Comparison of ENCODE assay signal across 24 cellular contexts in genomic region chrX:21831496-21831895, GRCh38. TPM values are rescaled to one million over a fixed set of nuclear protein-coding genes. Genes with fewer than 3 reads are reported as not detected.
DNase-seq lines count a peak whose midpoint lies in the region; ATAC-seq, FAIRE-seq and TF ChIP-seq lines count a peak whose summit lies in the region.
"Had no signal": no experiment of that assay in that cellular context is flagged by ENCODE, and none has a peak within 500 bp of the region (broad histone marks: within the 10 kb centered on the region; RNA-seq: fewer than 3 reads in every experiment).

No MANE protein-coding gene starts in this region.

- no peak overlapping the region for H2AFZ ChIP-seq in HepG2 (ENCODE audit: low read length)
- H2AFZ ChIP-seq: GM23338 had no signal

- TF ChIP-seq RAD21 in HepG2 (CRISPR knock-in tag; IDR thresholded peaks at IDR 0.05) = no peak

- no peaks in the 10 kb centered on the region for H3K27me3 ChIP-seq in HepG2 (ENCODE audit: control insufficient read depth in 1 of 2, insufficient read depth in 2 of 2, low read length in 2 of 2)
- H3K27me3 ChIP-seq in right lobe of liver = no peaks in the 10 kb centered on the region
- H3K27me3 ChIP-seq in left lung = no peaks in the 10 kb centered on the region
- H3K27me3 ChIP-seq: BLaER1 had no signal

- H4K20me1 ChIP-seq in HepG2 (ENCODE audit: insufficient read depth, low read length) = no peaks in the 10 kb centered on the region
- H4K20me1 ChIP-seq: BLaER1 had no signal

- no peak overlapping the region for H3K4me3 ChIP-seq in HepG2 (replicated peaks in 1 of 3; ENCODE audit: insufficient read depth in 1 of 3, low read depth in 2 of 3, low read length in 3 of 3)
- H3K4me3 ChIP-seq in right lobe of liver = no peak overlapping the region
- H3K4me3 ChIP-seq in choroid plexus epithelial cell (ENCODE audit: low read depth, low read length) = no peak overlapping the region
- H3K4me3 ChIP-seq in left lung = no peak overlapping the region
- H3K4me3 ChIP-seq: BLaER1, GM12878, GM23338 had no signal

- ATAC-seq in HepG2 (peak; percentile 98), right lobe of liver (no peak), left lung (peak; percentile 31), HG03354 (IDR thresholded peaks at IDR 0.05; ENCODE audit: poor library complexity, severe bottlenecking, unreplicated experiment) (no peak), GM19324 (IDR thresholded peaks at IDR 0.05; ENCODE audit: low FRiP score, unreplicated experiment) (no peak)
- ATAC-seq: CD8-positive, alpha-beta T cell; GM12878; GM23338; HCT116 had no signal

- no TSS peak for BruUV-seq in HepG2 (replicated peaks; lab: Mats Ljungman, UMichigan)

- no peaks in the 10 kb centered on the region for H3K9me3 ChIP-seq in HepG2 (ENCODE audit: low read length)
- H3K9me3 ChIP-seq in right lobe of liver = no peaks in the 10 kb centered on the region
- H3K9me3 ChIP-seq in left lung = no peaks in the 10 kb centered on the region
- H3K9me3 ChIP-seq: BLaER1 had no signal

- FAIRE-seq in HepG2 (lab: Jason Lieb, UNC) = peak; percentile 60
- FAIRE-seq: A204.1, D721Med, GM12878, GM19239 had no signal

- peak overlapping the region; percentile 10 for H3K4me2 ChIP-seq in HepG2 (ENCODE audit: low read depth, low read length)
- H3K4me2 ChIP-seq: BLaER1, GM23338 had no signal

- peaks cover 19% of the 10 kb centered on the region for H3K4me1 ChIP-seq in HepG2 (ENCODE audit: insufficient read depth, low read length)
- H3K4me1 ChIP-seq in right lobe of liver = no peaks in the 10 kb centered on the region
- no peaks in the 10 kb centered on the region for H3K4me1 ChIP-seq in left lung
- H3K4me1 ChIP-seq: BLaER1 had no signal

- POLR2A ChIA-PET in HepG2 (lab: Yijun Ruan, JAX) = interaction anchor here (1.0 kb wide), 1 partner anchor 61 kb away, joined by 3 read pairs; no protein-coding TSS in a partner anchor

- H3K27ac ChIP-seq in HepG2 (ENCODE audit: extremely low read length, insufficient read depth, low read length) (peak overlapping the region; percentile 67), right lobe of liver (no peak overlapping the region), left lung (no peak overlapping the region)
- H3K27ac ChIP-seq: 22Rv1, BLaER1, C4-2B had no signal

- H3K36me3 ChIP-seq in HepG2 (replicated peaks in 1 of 2; ENCODE audit: control insufficient read depth in 1 of 2, insufficient read depth in 2 of 2, low read length in 2 of 2) (no peaks in the 10 kb centered on the region), right lobe of liver (no peaks in the 10 kb centered on the region), left lung (no peaks in the 10 kb centered on the region)
- H3K36me3 ChIP-seq: BLaER1 had no signal

- no peaks in the 10 kb centered on the region for H3K79me2 ChIP-seq in HepG2 (ENCODE audit: insufficient read depth, low read length)

- intact Hi-C loops in HepG2 (cut with micrococcal nuclease; ENCODE audit: unreplicated experiment) (loop anchor here (5.0 to 10.0 kb wide), 3 partner anchors 34 to 143 kb away; partner anchors contain the start of gene SMS), right lobe of liver (cut with DNase I) (no loop called here), left lung (cut with DNase I) (no loop called here)

- CTCF ChIA-PET in HepG2 (lab: Yijun Ruan, JAX; ENCODE audit: low intra/inter-chr PET ratio, low total read pairs) = no interaction called here

- no peak overlapping the region for H3K9ac ChIP-seq in HepG2 (ENCODE audit: insufficient read depth, low read depth, low read length)
- H3K9ac ChIP-seq: BLaER1 had no signal

- TF ChIP-seq EP300 in HepG2 (IDR thresholded peaks at IDR 0.05; ENCODE audit: low read depth in 2 of 2, low read length in 2 of 2) (peak in 1 of 2 experiments; percentile 88; a peak in 2 of 4 replicates), HepG2 (CRISPR knock-in tag; IDR thresholded peaks at IDR 0.05; ENCODE audit: borderline replicate concordance) (no peak)

- WGBS in HepG2 (ENCODE audit: low lambda C conversion rate) = 0% methylated on average over 2 of the region's 2 CpGs
- 14% methylated on average over 2 of the region's 2 CpGs for WGBS in right lobe of liver (ENCODE audit: insufficient coverage, low coverage, low lambda C conversion rate, missing lambda C conversion rate)

- DNase-seq in HepG2 (ENCODE audit: low spot score) (peak; percentile 88), right lobe of liver (no peak), choroid plexus epithelial cell (ENCODE audit: low read depth) (peak; percentile 40), left lung (no peak), NCI-H2029 (lab: John Stamatoyannopoulos, UW) (no peak), ureter (ENCODE audit: low spot score) (no peak)
- DNase-seq: CD4-positive, CD25-positive, alpha-beta regulatory T cell; CD8-positive, alpha-beta T cell; DMS 273 treated with DMSO at 0.1 percent for 48 hours; DMS79; EL; GDM1; H9 had no signal

- no peak for TF ChIP-seq CTCF in HepG2 (CRISPR knock-in tag; IDR thresholded peaks at IDR 0.05)
- no peak for TF ChIP-seq CTCF in right lobe of liver (IDR thresholded peaks at IDR 0.05)
- TF ChIP-seq CTCF in choroid plexus epithelial cell (conservative IDR thresholded peaks at IDR 0.05; ENCODE audit: low read depth, low read length) = no peak
- TF ChIP-seq CTCF in left lung (IDR thresholded peaks at IDR 0.05) = no peak

- no peak for TF ChIP-seq POLR2A in HepG2 (IDR thresholded peaks at IDR 0.05; ENCODE audit: insufficient read depth in 1 of 2, low read depth in 2 of 2, low read length in 2 of 2)
- TF ChIP-seq POLR2A in right lobe of liver (IDR thresholded peaks at IDR 0.05) = no peak

- in situ Hi-C loops in HepG2 (cut with HindIII; ENCODE audit: extremely low pct_ligation_motif_present, low pct_unique_long_range_greater_than_20kb) = no loop called here

RNA-seq across cellular contexts. Expression of gene MBTPS2, which starts 7.9 kb away (rescaled TPM):
- total RNA-seq in HepG2 (2016; rRNA removed; fragmentation: Illumina TruSeq; extraction: Trizol) (5.7 and 7.7 TPM in 2 replicates), right lobe of liver (10 to 100 TPM in 5 of 6 experiments, 1 to 10 TPM in 1; 10.0 to 13.6 (median 11.0) TPM), left lung (10 to 100 TPM; 14.5 to 14.7 TPM), ureter (16.9 TPM)
- 0.88 and 1.1 TPM in 2 replicates for total RNA-seq in HepG2 (2016; cell fraction: cytosol; rRNA removed; fragmentation: Illumina TruSeq; extraction: Trizol; ENCODE audit: low read depth)
- 5.2 and 7.9 TPM in 2 replicates for total RNA-seq in HepG2 (2016; cell fraction: insoluble cytoplasmic fraction; rRNA removed; fragmentation: Illumina TruSeq; extraction: Trizol)
- total RNA-seq in HepG2 (2016; cell fraction: membrane; rRNA removed; fragmentation: Illumina TruSeq; extraction: Trizol) = 4.5 and 6.1 TPM in 2 replicates
- 13.8 and 14.9 TPM in 2 replicates for total RNA-seq in HepG2 (2016; cell fraction: nucleus; rRNA removed; fragmentation: Illumina TruSeq; extraction: Trizol)
- polyA plus RNA-seq in HepG2 (2011; rRNA removed) = 12.4 and 14.4 TPM in 2 replicates
- polyA plus RNA-seq in HepG2 (2011; cell fraction: cytosol; rRNA removed) = 7.6 and 10.4 TPM in 2 replicates
- 3.3 and 4.7 TPM in 2 replicates for polyA plus RNA-seq in HepG2 (2011; cell fraction: nucleus; rRNA removed)
- 10.5 and 14.8 TPM in 2 replicates for polyA plus RNA-seq in HepG2 (2012)
- 0.78 and 0.94 TPM in 2 replicates for polyA plus RNA-seq in HepG2 (2016; cell fraction: cytosol; fragmentation: Illumina TruSeq; extraction: Trizol; ENCODE audit: low read depth)
- 8.2 and 9.5 TPM in 2 replicates for polyA plus RNA-seq in HepG2 (2016; cell fraction: insoluble cytoplasmic fraction; fragmentation: Illumina TruSeq; extraction: Trizol; ENCODE audit: low read depth)
- 2.7 and 2.8 TPM in 2 replicates for polyA plus RNA-seq in HepG2 (2016; cell fraction: membrane; fragmentation: Illumina TruSeq; extraction: Trizol; ENCODE audit: low read depth)
- polyA plus RNA-seq in HepG2 (2016; cell fraction: nucleus; fragmentation: Illumina TruSeq; extraction: Trizol; ENCODE audit: insufficient read depth, low read depth) = 14.7 and 15.7 TPM in 2 replicates
- polyA minus RNA-seq in HepG2 (2011; rRNA and poly(A)+ RNA removed; ENCODE audit: low replicate concordance) = 26.4 and 51.1 TPM in 2 replicates
- 13.5 and 15.2 TPM in 2 replicates for polyA minus RNA-seq in HepG2 (2011; cell fraction: cytosol; rRNA and poly(A)+ RNA removed)
- 14.0 and 18.4 TPM in 2 replicates for polyA minus RNA-seq in HepG2 (2011; cell fraction: nucleus; rRNA and poly(A)+ RNA removed)

RNA-seq across cellular contexts. Expression of gene YY2, which starts 24.3 kb away (rescaled TPM):
- 0.31 and 0.44 TPM in 2 replicates for total RNA-seq in HepG2 (2016; rRNA removed; fragmentation: Illumina TruSeq; extraction: Trizol)
- total RNA-seq in HepG2 (2016; cell fraction: cytosol; rRNA removed; fragmentation: Illumina TruSeq; extraction: Trizol; ENCODE audit: low read depth) = not detected in 2 replicates
- total RNA-seq in HepG2 (2016; cell fraction: insoluble cytoplasmic fraction; rRNA removed; fragmentation: Illumina TruSeq; extraction: Trizol) = 0.12 and 0.24 TPM in 2 replicates
- total RNA-seq in HepG2 (2016; cell fraction: membrane; rRNA removed; fragmentation: Illumina TruSeq; extraction: Trizol) = 0.17 and 0.28 TPM in 2 replicates
- 1.3 and 1.8 TPM in 2 replicates for total RNA-seq in HepG2 (2016; cell fraction: nucleus; rRNA removed; fragmentation: Illumina TruSeq; extraction: Trizol)
- 0.34 and 0.47 TPM in 2 replicates for polyA plus RNA-seq in HepG2 (2011; rRNA removed)
- polyA plus RNA-seq in HepG2 (2011; cell fraction: cytosol; rRNA removed) = 0.15 and 0.28 TPM in 2 replicates
- polyA plus RNA-seq in HepG2 (2011; cell fraction: nucleus; rRNA removed) = 0.79 and 0.99 TPM in 2 replicates
- 0.51 and 1.0 TPM in 2 replicates for polyA plus RNA-seq in HepG2 (2012)
- 0.05 TPM in 1 of 2 replicates, not detected in the other for polyA plus RNA-seq in HepG2 (2016; cell fraction: cytosol; fragmentation: Illumina TruSeq; extraction: Trizol; ENCODE audit: low read depth)
- 0.60 and 0.61 TPM in 2 replicates for polyA plus RNA-seq in HepG2 (2016; cell fraction: insoluble cytoplasmic fraction; fragmentation: Illumina TruSeq; extraction: Trizol; ENCODE audit: low read depth)
- polyA plus RNA-seq in HepG2 (2016; cell fraction: membrane; fragmentation: Illumina TruSeq; extraction: Trizol; ENCODE audit: low read depth) = 0.06 and 0.15 TPM in 2 replicates
- polyA plus RNA-seq in HepG2 (2016; cell fraction: nucleus; fragmentation: Illumina TruSeq; extraction: Trizol; ENCODE audit: insufficient read depth, low read depth) = 2.9 TPM in 2 replicates
- 1.0 and 4.0 TPM in 2 replicates for polyA minus RNA-seq in HepG2 (2011; rRNA and poly(A)+ RNA removed; ENCODE audit: low replicate concordance)
- 0.30 TPM in 1 of 2 replicates, not detected in the other for polyA minus RNA-seq in HepG2 (2011; cell fraction: cytosol; rRNA and poly(A)+ RNA removed)
- 2.7 and 2.8 TPM in 2 replicates for polyA minus RNA-seq in HepG2 (2011; cell fraction: nucleus; rRNA and poly(A)+ RNA removed)
- 1 to 10 TPM in 4 of 6 experiments, under 1 TPM in 2; 0.44 to 1.5 (median 1.0) TPM for total RNA-seq in right lobe of liver
- 1 to 10 TPM; 1.6 to 2.3 TPM for total RNA-seq in left lung
- total RNA-seq in ureter = 3.1 TPM

Comparison
In these comparisons a context has a peak if more than half of its experiments do, and no peak if none do; other contexts are left out.
1. ATAC-seq: peak in HepG2 (single experiment) and left lung (single experiment); none in right lobe of liver (0 of 4), HG03354 (single experiment) and GM19324 (single experiment).
2. DNase-seq: peak in HepG2 (single experiment) and choroid plexus epithelial cell (single experiment); none in right lobe of liver (0 of 3), left lung (0 of 2), NCI-H2029 (single experiment) and ureter (single experiment).